Comparison of ENCODE assay signal across 1 cellular context in the genomic region with DNA sequence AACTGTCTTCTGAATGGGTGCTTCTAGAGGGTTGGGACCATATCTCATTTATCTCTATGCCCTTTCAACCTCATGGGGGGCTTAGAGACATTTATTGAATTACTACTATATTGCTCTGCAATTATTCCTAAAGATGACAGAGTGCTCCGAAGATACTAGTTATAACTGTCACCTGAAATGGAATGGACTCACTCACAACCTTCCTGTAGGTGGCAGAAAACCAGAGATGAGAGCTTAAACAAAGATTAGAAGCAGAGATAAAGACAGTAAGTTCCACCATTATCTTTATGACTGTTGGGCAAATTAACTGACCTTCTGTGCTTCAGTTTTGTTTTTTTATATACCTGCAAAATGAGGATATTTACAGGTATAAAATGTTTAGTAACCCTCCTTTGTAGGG.
TF ChIP-seq lines count a peak whose summit lies in the region.

No MANE protein-coding gene starts in this region.

TF ChIP-seq in GM12878, 131 proteins besides CTCF, POLR2A, EP300 and RAD21:
- no peak for TF ChIP-seq PAX5 (IDR thresholded peaks at IDR 0.05; ENCODE audit: borderline replicate concordance, low read depth, low read length)
- no peak for TF ChIP-seq KDM1A (IDR thresholded peaks at IDR 0.05; ENCODE audit: borderline replicate concordance)
- no peak for TF ChIP-seq RFX5 (IDR thresholded peaks at IDR 0.05; ENCODE audit: low read depth, low read length)
- TF ChIP-seq SIN3A (IDR thresholded peaks at IDR 0.05; ENCODE audit: low read depth, low read length) = no peak
- TF ChIP-seq MXI1 (IDR thresholded peaks at IDR 0.05; ENCODE audit: low read depth, low read length) = no peak
- no peak for TF ChIP-seq ZNF207 (IDR thresholded peaks at IDR 0.05; ENCODE audit: borderline replicate concordance)
- no peak for TF ChIP-seq CREM (IDR thresholded peaks at IDR 0.05; ENCODE audit: low read depth)
- no peak for TF ChIP-seq NR2C2 (IDR thresholded peaks at IDR 0.05; ENCODE audit: borderline replicate concordance, control insufficient read depth, insufficient read length, low read depth)
- no peak for TF ChIP-seq ZNF622 (IDR thresholded peaks at IDR 0.05)
- no peak for TF ChIP-seq JUNB (IDR thresholded peaks at IDR 0.05)
- no peak for TF ChIP-seq ZNF217 (IDR thresholded peaks at IDR 0.05)
- TF ChIP-seq ATF7 (IDR thresholded peaks at IDR 0.05; ENCODE audit: low read depth) = no peak
- TF ChIP-seq, protein P1, sequence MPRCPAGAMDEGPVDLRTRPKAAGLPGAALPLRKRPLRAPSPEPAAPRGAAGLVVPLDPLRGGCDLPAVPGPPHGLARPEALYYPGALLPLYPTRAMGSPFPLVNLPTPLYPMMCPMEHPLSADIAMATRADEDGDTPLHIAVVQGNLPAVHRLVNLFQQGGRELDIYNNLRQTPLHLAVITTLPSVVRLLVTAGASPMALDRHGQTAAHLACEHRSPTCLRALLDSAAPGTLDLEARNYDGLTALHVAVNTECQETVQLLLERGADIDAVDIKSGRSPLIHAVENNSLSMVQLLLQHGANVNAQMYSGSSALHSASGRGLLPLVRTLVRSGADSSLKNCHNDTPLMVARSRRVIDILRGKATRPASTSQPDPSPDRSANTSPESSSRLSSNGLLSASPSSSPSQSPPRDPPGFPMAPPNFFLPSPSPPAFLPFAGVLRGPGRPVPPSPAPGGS (IDR thresholded peaks at IDR 0.05; ENCODE audit: borderline replicate concordance, insufficient read depth, low read depth, low read length, poor library complexity, severe bottlenecking) = no peak
- TF ChIP-seq RCOR1 (conservative IDR thresholded peaks at IDR 0.05; ENCODE audit: low read depth, low read length) = no peak
- TF ChIP-seq NFIC (IDR thresholded peaks at IDR 0.05; ENCODE audit: low read depth, low read length) = no peak
